ENCODE assay signal across 8 cellular contexts in the genomic region with DNA sequence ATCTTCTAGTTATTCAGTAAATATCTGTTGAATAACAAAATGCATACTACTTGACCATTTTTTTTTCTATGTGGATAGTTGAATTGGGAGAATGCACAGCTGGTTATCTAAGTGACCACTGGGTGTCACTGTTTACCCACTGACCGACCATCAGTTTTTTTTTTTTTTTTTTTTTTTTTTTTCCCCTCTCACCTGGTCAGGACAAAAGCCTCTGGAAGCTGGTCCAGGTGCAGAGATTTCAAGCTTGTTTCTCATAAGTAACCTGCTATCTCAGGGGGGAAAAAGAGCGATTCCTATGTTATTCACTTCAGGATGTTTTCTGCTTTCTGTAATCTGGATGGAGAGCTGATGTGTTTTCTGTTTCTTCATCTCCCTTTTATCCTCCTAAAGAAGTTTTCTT.
A peak's percentile ranks its signal among the peaks of the same experiment; 100 is the strongest.
DNase-seq lines count a peak whose midpoint lies in the region; ATAC-seq and TF ChIP-seq lines count a peak whose summit lies in the region.

No MANE protein-coding gene starts in this region.

- ATAC-seq in HG03342 (IDR thresholded peaks at IDR 0.05; ENCODE audit: unreplicated experiment) (peak; percentile 54), psoas muscle (no peak), esophagus mucosa (no peak), left colon (no peak)

- H2AFZ ChIP-seq in OCI-LY1 (ENCODE audit: low read length), result no peak overlapping the region

- no peak overlapping the region for H3K4me2 ChIP-seq in OCI-LY1 (ENCODE audit: low read length)

- TF ChIP-seq CTCF in OCI-LY1 (IDR thresholded peaks at IDR 0.05; ENCODE audit: low read length) (peak; percentile 72), esophagus squamous epithelium (IDR thresholded peaks at IDR 0.05) (peak in 4 of 6 experiments; percentile 17 to 58 (median 38)), psoas muscle (IDR thresholded peaks at IDR 0.05) (peak; percentile 66)

- H3K9me2 ChIP-seq in OCI-LY1 (ENCODE audit: low read depth, low read length), result no peaks in the 10 kb centered on the region

- no peaks in the 10 kb centered on the region for H3K27me3 ChIP-seq in OCI-LY1 (ENCODE audit: insufficient read depth, low read length)
- H3K27me3 ChIP-seq in esophagus squamous epithelium, result peaks cover 0 to 6% (median 0%) of the 10 kb centered on the region in 4 donors
- no peaks in the 10 kb centered on the region for H3K27me3 ChIP-seq in psoas muscle (ENCODE audit: insufficient read depth in 3 of 3, low read length in 2 of 3)

- H3K9me3 ChIP-seq in OCI-LY1 (ENCODE audit: low read length), result no peaks in the 10 kb centered on the region
- H3K9me3 ChIP-seq in esophagus squamous epithelium, result no peaks in the 10 kb centered on the region
- H3K9me3 ChIP-seq in psoas muscle, result no peaks in the 10 kb centered on the region

- no peak overlapping the region for H3K9ac ChIP-seq in OCI-LY1 (ENCODE audit: low read length)

- H3K4me1 ChIP-seq in OCI-LY1 (ENCODE audit: insufficient read depth, low read length, severe bottlenecking) (no peaks in the 10 kb centered on the region), esophagus squamous epithelium (no peaks in the 10 kb centered on the region), psoas muscle (no peaks in the 10 kb centered on the region)

- no peak overlapping the region for H3K27ac ChIP-seq in OCI-LY1 (ENCODE audit: low read depth, low read length, poor library complexity, severe bottlenecking)
- H3K27ac ChIP-seq in esophagus squamous epithelium, result no peak overlapping the region
- H3K27ac ChIP-seq in psoas muscle, result no peak overlapping the region

- intact Hi-C loops in esophagus squamous epithelium (cut with DNase I) (no loop called here), psoas muscle (cut with DNase I) (loop anchor here in 1 of 2 donors (10.0 kb wide), 1 partner anchor 1405 kb away; no protein-coding TSS in a partner anchor), left colon (cut with DNase I, micrococcal nuclease) (no loop called here)

- WGBS in esophagus squamous epithelium, 2 donors, result 9 to 10% methylated on average over 2 of the region's 2 CpGs
- WGBS in psoas muscle, 3 donors, result 2 to 6% (median 6%) methylated on average over 2 of the region's 2 CpGs

- H3F3A ChIP-seq in OCI-LY1 (ENCODE audit: insufficient read depth, low read length), result no peaks in the 10 kb centered on the region

- no peak overlapping the region for H3K4me3 ChIP-seq in OCI-LY1 (ENCODE audit: low read depth, low read length, poor library complexity, severe bottlenecking)
- no peak overlapping the region for H3K4me3 ChIP-seq in esophagus squamous epithelium
- no peak overlapping the region for H3K4me3 ChIP-seq in psoas muscle

- H3K36me3 ChIP-seq in OCI-LY1 (ENCODE audit: insufficient read depth, low read length) (no peaks in the 10 kb centered on the region), esophagus squamous epithelium (no peaks in the 10 kb centered on the region), psoas muscle (ENCODE audit: insufficient read depth in 1 of 2, low read depth in 1 of 2) (no peaks in the 10 kb centered on the region)

- no peaks in the 10 kb centered on the region for H3K79me2 ChIP-seq in OCI-LY1 (ENCODE audit: insufficient read depth, low read length)

- no peak for TF ChIP-seq POLR2A in esophagus squamous epithelium (IDR thresholded peaks at IDR 0.05)

- no peaks in the 10 kb centered on the region for H4K20me1 ChIP-seq in OCI-LY1 (ENCODE audit: insufficient read depth, low read length)

- peak; percentile 36 for DNase-seq in DMS114 treated with DMSO at 0.1 percent for 48 hours (lab: John Stamatoyannopoulos, UW; ENCODE audit: unreplicated experiment)
- no peak for DNase-seq in esophagus squamous epithelium (lab: John Stamatoyannopoulos, UW)
- no peak for DNase-seq in psoas muscle
- DNase-seq in ecto neural progenitor cell (ENCODE audit: low spot score), result no peak
- DNase-seq in left colon, result no peak
